Comparison of ENCODE assay signal across 20 cellular contexts in the genomic region with DNA sequence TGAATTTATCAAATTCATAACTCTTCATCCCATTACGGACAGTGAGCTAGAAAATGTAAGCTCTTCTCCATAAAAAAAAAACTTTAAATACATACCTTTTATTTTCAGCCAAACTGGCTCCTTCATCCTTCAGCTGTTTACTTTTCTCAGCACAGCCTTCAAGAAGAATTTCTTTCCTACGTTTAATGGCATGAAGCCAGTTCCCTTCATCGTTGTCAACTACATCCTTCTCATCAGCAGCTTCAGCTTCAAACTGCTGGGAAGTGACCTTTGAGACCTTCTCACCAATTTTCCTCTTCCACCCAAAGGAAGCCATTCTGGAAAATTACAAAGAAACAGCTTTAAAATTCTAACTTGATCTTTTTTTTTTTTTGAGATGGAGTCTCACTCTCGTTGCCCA.
"Had no signal": no experiment of that assay in that cellular context is flagged by ENCODE, and none has a peak within 500 bp of the region (broad histone marks: within the 10 kb centered on the region; RNA-seq: fewer than 3 reads in every experiment).

No MANE protein-coding gene starts in this region.

- H2AFZ ChIP-seq: parathyroid adenoma had no signal

- H3K9ac ChIP-seq: parathyroid adenoma had no signal

- H3K9me3 ChIP-seq: mucosa of descending colon, thoracic aorta had no signal

- H3K27me3 ChIP-seq: heart right ventricle had no signal

- H3K4me3 ChIP-seq: coronary artery, heart right ventricle, left ventricle myocardium inferior, mucosa of descending colon, thoracic aorta had no signal

- H3K27ac ChIP-seq: coronary artery, heart right ventricle, left ventricle myocardium inferior, parathyroid adenoma, thoracic aorta, WERI-Rb-1 had no signal

- ATAC-seq: activated CD8-positive, alpha-beta memory T cell treated with anti-CD3 and anti-CD28 coated beads, Interleukin-2, amount 10 ng/mL, durations not matched to agents 7 days and 5 days; activated naive CD8-positive, alpha-beta T cell treated with anti-CD3 and anti-CD28 coated beads, Interleukin-2, amount 50 U/mL, for 24 hours; heart right ventricle; mucosa of descending colon; naive thymus-derived CD8-positive, alpha-beta T cell; stimulated activated effector memory CD8-positive, alpha-beta T cell treated with anti-CD3 and anti-CD28 coated beads, Interleukin-12 subunit alpha, Interleukin-12 subunit beta, amount 100 ng/mL, for 72 hours; T-cell had no signal

- DNase-seq: activated CD4-positive, alpha-beta T cell treated with anti-CD3 and anti-CD28 coated beads, Interleukin-2, amount 50 U/mL, for 48 hours; activated CD8-positive, alpha-beta memory T cell treated with anti-CD3 and anti-CD28 coated beads, Interleukin-2, amount 10 ng/mL, durations not matched to agents 7 days and 5 days; activated naive CD4-positive, alpha-beta T cell treated with anti-CD3 and anti-CD28 coated beads for 36 hours; activated naive CD8-positive, alpha-beta T cell treated with anti-CD3 and anti-CD28 coated beads, Interleukin-2, amount 50 U/mL, for 24 hours; activated T-cell treated with anti-CD3 and anti-CD28 coated beads, Interleukin-2, amount 50 U/mL, for 1 hour; central memory CD4-positive, alpha-beta T cell; effector CD4-positive, alpha-beta T cell; heart right ventricle; kidney; left ventricle myocardium inferior; mucosa of descending colon; naive thymus-derived CD8-positive, alpha-beta T cell; stimulated activated CD4-positive, alpha-beta T cell treated with anti-CD3 and anti-CD28 coated beads, Interleukin-12 subunit alpha, Interleukin-12 subunit beta, amount 100 ng/mL, for 4 hours; T-cell; T1000; WERI-Rb-1 had no signal

- H3K4me1 ChIP-seq: parathyroid adenoma had no signal
